16 cellular contexts compared by ENCODE assay signal in genomic region chr9:102035929-102036328, GRCh38.
A peak's percentile ranks its signal among the peaks of the same experiment; 100 is the strongest.
DNase-seq lines count a peak whose midpoint lies in the region; ATAC-seq, FAIRE-seq and TF ChIP-seq lines count a peak whose summit lies in the region.
"Had no signal": no experiment of that assay in that cellular context is flagged by ENCODE, and none has a peak within 500 bp of the region (broad histone marks: within the 10 kb centered on the region; RNA-seq: fewer than 3 reads in every experiment).

No MANE protein-coding gene starts in this region.

- no peak for TF ChIP-seq POLR2A in HepG2 (IDR thresholded peaks at IDR 0.05; ENCODE audit: insufficient read depth in 1 of 2, low read depth in 2 of 2, low read length in 2 of 2)
- TF ChIP-seq POLR2A in sigmoid colon (IDR thresholded peaks at IDR 0.05): no peak

- H3K36me3 ChIP-seq in liver (ENCODE audit: control insufficient read depth in 4 of 4, insufficient read depth in 3 of 4, low read depth in 1 of 4, low read length in 3 of 4) (no peaks in the 10 kb centered on the region), HepG2 (replicated peaks in 1 of 2; ENCODE audit: control insufficient read depth in 1 of 2, insufficient read depth in 2 of 2, low read length in 2 of 2) (no peaks in the 10 kb centered on the region), sigmoid colon (no peaks in the 10 kb centered on the region), right atrium auricular region (no peaks in the 10 kb centered on the region)

- H3K27me3 ChIP-seq in liver (ENCODE audit: control insufficient read depth in 4 of 4, insufficient read depth in 4 of 4, low read length in 3 of 4): no peaks in the 10 kb centered on the region
- H3K27me3 ChIP-seq in HepG2 (ENCODE audit: control insufficient read depth in 1 of 2, insufficient read depth in 2 of 2, low read length in 2 of 2): no peaks in the 10 kb centered on the region
- H3K27me3 ChIP-seq in sigmoid colon: no peaks in the 10 kb centered on the region
- no peaks in the 10 kb centered on the region for H3K27me3 ChIP-seq in right atrium auricular region

- no peak for FAIRE-seq in HepG2 (lab: Jason Lieb, UNC)
- FAIRE-seq: A549, D721Med, RCC 7860 had no signal

- H3K9ac ChIP-seq in liver (ENCODE audit: low read depth in 1 of 2, low read length in 2 of 2): no peak overlapping the region
- no peak overlapping the region for H3K9ac ChIP-seq in HepG2 (ENCODE audit: insufficient read depth, low read depth, low read length)

- H3K9me3 Mint-ChIP-seq in activated naive CD4-positive, alpha-beta T cell treated with anti-CD3 and anti-CD28 coated beads for 36 hours: no peaks in the 10 kb centered on the region
- H3K9me3 Mint-ChIP-seq in stimulated activated effector memory CD8-positive, alpha-beta T cell treated with anti-CD3 and anti-CD28 coated beads, Interleukin-12 subunit alpha, Interleukin-12 subunit beta, amount 100 ng/mL, for 72 hours: peaks cover 4% of the 10 kb centered on the region

- no peak for TF ChIP-seq RAD21 in liver (IDR thresholded peaks at IDR 0.05)
- TF ChIP-seq RAD21 in HepG2 (CRISPR knock-in tag; IDR thresholded peaks at IDR 0.05): no peak

- BruUV-seq in HepG2 (replicated peaks; lab: Mats Ljungman, UMichigan): no TSS peak

- intact Hi-C loops in HepG2 (cut with micrococcal nuclease; ENCODE audit: unreplicated experiment) (no loop called here), sigmoid colon (cut with DNase I) (no loop called here)
- intact Hi-C loops in activated naive CD4-positive, alpha-beta T cell treated with anti-CD3 and anti-CD28 coated beads for 36 hours (cut with micrococcal nuclease): loop anchor here (10.0 kb wide), 1 partner anchor 59 kb away; no protein-coding TSS in a partner anchor

- in situ Hi-C loops in HepG2 (cut with HindIII; ENCODE audit: extremely low pct_ligation_motif_present, low pct_unique_long_range_greater_than_20kb): no loop called here

- no peaks in the 10 kb centered on the region for H3K9me3 ChIP-seq in liver (ENCODE audit: control insufficient read depth in 4 of 4, low read length in 3 of 4)
- H3K9me3 ChIP-seq in HepG2 (ENCODE audit: low read length): no peaks in the 10 kb centered on the region
- H3K9me3 ChIP-seq in sigmoid colon: no peaks in the 10 kb centered on the region
- no peaks in the 10 kb centered on the region for H3K9me3 ChIP-seq in right atrium auricular region
- H3K9me3 ChIP-seq: A549 had no signal

- no peaks in the 10 kb centered on the region for H3K4me1 Mint-ChIP-seq in activated naive CD4-positive, alpha-beta T cell treated with anti-CD3 and anti-CD28 coated beads for 36 hours (ENCODE audit: low read depth)
- H3K4me1 Mint-ChIP-seq in stimulated activated effector memory CD8-positive, alpha-beta T cell treated with anti-CD3 and anti-CD28 coated beads, Interleukin-12 subunit alpha, Interleukin-12 subunit beta, amount 100 ng/mL, for 72 hours: no peaks in the 10 kb centered on the region

- TF ChIP-seq EP300 in HepG2 (IDR thresholded peaks at IDR 0.05; ENCODE audit: low read depth in 2 of 2, low read length in 2 of 2) (no peak), HepG2 (CRISPR knock-in tag; IDR thresholded peaks at IDR 0.05; ENCODE audit: borderline replicate concordance) (no peak), sigmoid colon (IDR thresholded peaks at IDR 0.05) (no peak)

- H3K4me3 ChIP-seq in liver (ENCODE audit: low read depth in 1 of 3, low read length in 3 of 3): no peak overlapping the region
- no peak overlapping the region for H3K4me3 ChIP-seq in HepG2 (replicated peaks in 1 of 3; ENCODE audit: insufficient read depth in 1 of 3, low read depth in 2 of 3, low read length in 3 of 3)
- H3K4me3 ChIP-seq in sigmoid colon: no peak overlapping the region
- no peak overlapping the region for H3K4me3 ChIP-seq in right atrium auricular region
- H3K4me3 ChIP-seq: A549 had no signal

- no peak overlapping the region for H3K27ac Mint-ChIP-seq in activated naive CD4-positive, alpha-beta T cell treated with anti-CD3 and anti-CD28 coated beads for 36 hours
- no peak overlapping the region for H3K27ac Mint-ChIP-seq in stimulated activated effector memory CD8-positive, alpha-beta T cell treated with anti-CD3 and anti-CD28 coated beads, Interleukin-12 subunit alpha, Interleukin-12 subunit beta, amount 100 ng/mL, for 72 hours
- H3K27ac Mint-ChIP-seq: activated naive CD4-positive, alpha-beta T cell treated with anti-CD3 and anti-CD28 coated beads, Interleukin-2, amount 50 U/mL, for 72 hours had no signal

- H3K79me2 ChIP-seq in HepG2 (ENCODE audit: insufficient read depth, low read length): no peaks in the 10 kb centered on the region

- ATAC-seq in HepG2 (no peak), HG02642 (IDR thresholded peaks at IDR 0.05; ENCODE audit: poor library complexity, unreplicated experiment) (peak; percentile 78), HG03439 (IDR thresholded peaks at IDR 0.05; ENCODE audit: unreplicated experiment) (peak; percentile 70)
- ATAC-seq in stimulated activated effector memory CD8-positive, alpha-beta T cell treated with anti-CD3 and anti-CD28 coated beads, Interleukin-12 subunit alpha, Interleukin-12 subunit beta, amount 100 ng/mL, for 72 hours: no peak
- ATAC-seq: A549; activated naive CD4-positive, alpha-beta T cell treated with anti-CD3 and anti-CD28 coated beads, Interleukin-2, amount 50 U/mL, for 72 hours; HCT116 had no signal

- H4K20me1 ChIP-seq in HepG2 (ENCODE audit: insufficient read depth, low read length): no peaks in the 10 kb centered on the region

- H3K4me2 ChIP-seq in HepG2 (ENCODE audit: low read depth, low read length): no peak overlapping the region
- H3K4me2 ChIP-seq: A549 had no signal

- POLR2A ChIA-PET in HepG2 (lab: Yijun Ruan, JAX): no interaction called here

- no peaks in the 10 kb centered on the region for H3K36me3 Mint-ChIP-seq in activated naive CD4-positive, alpha-beta T cell treated with anti-CD3 and anti-CD28 coated beads for 36 hours (ENCODE audit: low read depth)
- no peaks in the 10 kb centered on the region for H3K36me3 Mint-ChIP-seq in stimulated activated effector memory CD8-positive, alpha-beta T cell treated with anti-CD3 and anti-CD28 coated beads, Interleukin-12 subunit alpha, Interleukin-12 subunit beta, amount 100 ng/mL, for 72 hours
- H3K36me3 Mint-ChIP-seq: activated naive CD4-positive, alpha-beta T cell treated with anti-CD3 and anti-CD28 coated beads, Interleukin-2, amount 50 U/mL, for 72 hours had no signal

- DNase-seq in HepG2 (ENCODE audit: low spot score) (no peak), sigmoid colon (no peak), right atrium auricular region (ENCODE audit: low spot score) (no peak)
- DNase-seq in activated naive CD4-positive, alpha-beta T cell treated with anti-CD3 and anti-CD28 coated beads for 36 hours: no peak
- DNase-seq in stimulated activated effector memory CD8-positive, alpha-beta T cell treated with anti-CD3 and anti-CD28 coated beads, Interleukin-12 subunit alpha, Interleukin-12 subunit beta, amount 100 ng/mL, for 72 hours (ENCODE audit: low spot score in 2 of 2): no peak
- DNase-seq: cerebellar nuclear complex, KBM-7, T1000 had no signal

- no peaks in the 10 kb centered on the region for H3K27me3 Mint-ChIP-seq in activated naive CD4-positive, alpha-beta T cell treated with anti-CD3 and anti-CD28 coated beads for 36 hours (ENCODE audit: low read depth)

- no peak overlapping the region for H3K27ac ChIP-seq in liver (ENCODE audit: low read depth in 1 of 2, low read length in 2 of 2)
- no peak overlapping the region for H3K27ac ChIP-seq in HepG2 (ENCODE audit: extremely low read length, insufficient read depth, low read length)
- no peak overlapping the region for H3K27ac ChIP-seq in sigmoid colon
- H3K27ac ChIP-seq in right atrium auricular region: no peak overlapping the region
- H3K27ac ChIP-seq: A549 had no signal

- H3K4me1 ChIP-seq in liver (ENCODE audit: control insufficient read depth in 4 of 4, insufficient read depth in 4 of 4, low read length in 3 of 4) (no peaks in the 10 kb centered on the region), HepG2 (ENCODE audit: insufficient read depth, low read length) (no peaks in the 10 kb centered on the region), sigmoid colon (no peaks in the 10 kb centered on the region), right atrium auricular region (no peaks in the 10 kb centered on the region)
- H3K4me1 ChIP-seq: A549 had no signal

- CTCF ChIA-PET in HepG2 (lab: Yijun Ruan, JAX; ENCODE audit: low intra/inter-chr PET ratio, low total read pairs): no interaction called here
- CTCF ChIA-PET in activated naive CD4-positive, alpha-beta T cell treated with anti-CD3 and anti-CD28 coated beads for 36 hours (lab: Charles Lee): no interaction called here

- no peak overlapping the region for H2AFZ ChIP-seq in HepG2 (ENCODE audit: low read length)

- TF ChIP-seq CTCF in liver (IDR thresholded peaks at IDR 0.05; ENCODE audit: low read depth, low read length, missing input control) (no peak), HepG2 (CRISPR knock-in tag; IDR thresholded peaks at IDR 0.05) (no peak), sigmoid colon (IDR thresholded peaks at IDR 0.05) (no peak), right atrium auricular region (IDR thresholded peaks at IDR 0.05) (no peak)

- H3K4me3 Mint-ChIP-seq in activated naive CD4-positive, alpha-beta T cell treated with anti-CD3 and anti-CD28 coated beads for 36 hours: no peak overlapping the region
- H3K4me3 Mint-ChIP-seq in stimulated activated effector memory CD8-positive, alpha-beta T cell treated with anti-CD3 and anti-CD28 coated beads, Interleukin-12 subunit alpha, Interleukin-12 subunit beta, amount 100 ng/mL, for 72 hours: no peak overlapping the region

TF ChIP-seq in liver, 16 proteins besides CTCF, POLR2A, EP300 and RAD21 (continues in another document):
- no peak for TF ChIP-seq NR2F2 (IDR thresholded peaks at IDR 0.05)
- TF ChIP-seq RXRA (IDR thresholded peaks at IDR 0.05): no peak
- no peak for TF ChIP-seq FOXA1 (IDR thresholded peaks at IDR 0.05)
- no peak for TF ChIP-seq FOXA2 (IDR thresholded peaks at IDR 0.05)
- no peak for TF ChIP-seq HNF4G (IDR thresholded peaks at IDR 0.05)

TF ChIP-seq in HepG2, 621 proteins besides CTCF, POLR2A, EP300 and RAD21 (continues in another document):
- TF ChIP-seq BHLHE40 (IDR thresholded peaks at IDR 0.05; ENCODE audit: low read length) (no peak), ZBTB26 (CRISPR knock-in tag; IDR thresholded peaks at IDR 0.05; ENCODE audit: borderline replicate concordance) (no peak), ZNF232 (CRISPR knock-in tag; IDR thresholded peaks at IDR 0.05; ENCODE audit: borderline replicate concordance) (no peak), ZZZ3 (CRISPR knock-in tag; IDR thresholded peaks at IDR 0.05; ENCODE audit: borderline replicate concordance) (no peak), EHMT2 (IDR thresholded peaks at IDR 0.05; ENCODE audit: borderline replicate concordance, low read depth, low read length) (no peak)

Comparison
In these comparisons a context has a peak if more than half of its experiments do, and no peak if none do; other contexts are left out.
1. ATAC-seq: peak in HG02642 (single experiment) and HG03439 (single experiment); none in HepG2 (single experiment) and stimulated activated effector memory CD8-positive, alpha-beta T cell treated with anti-CD3 and anti-CD28 coated beads, Interleukin-12 subunit alpha, Interleukin-12 subunit beta, amount 100 ng/mL, for 72 hours (single experiment).